ENCODE assay signal across 11 cellular contexts in the genomic region with DNA sequence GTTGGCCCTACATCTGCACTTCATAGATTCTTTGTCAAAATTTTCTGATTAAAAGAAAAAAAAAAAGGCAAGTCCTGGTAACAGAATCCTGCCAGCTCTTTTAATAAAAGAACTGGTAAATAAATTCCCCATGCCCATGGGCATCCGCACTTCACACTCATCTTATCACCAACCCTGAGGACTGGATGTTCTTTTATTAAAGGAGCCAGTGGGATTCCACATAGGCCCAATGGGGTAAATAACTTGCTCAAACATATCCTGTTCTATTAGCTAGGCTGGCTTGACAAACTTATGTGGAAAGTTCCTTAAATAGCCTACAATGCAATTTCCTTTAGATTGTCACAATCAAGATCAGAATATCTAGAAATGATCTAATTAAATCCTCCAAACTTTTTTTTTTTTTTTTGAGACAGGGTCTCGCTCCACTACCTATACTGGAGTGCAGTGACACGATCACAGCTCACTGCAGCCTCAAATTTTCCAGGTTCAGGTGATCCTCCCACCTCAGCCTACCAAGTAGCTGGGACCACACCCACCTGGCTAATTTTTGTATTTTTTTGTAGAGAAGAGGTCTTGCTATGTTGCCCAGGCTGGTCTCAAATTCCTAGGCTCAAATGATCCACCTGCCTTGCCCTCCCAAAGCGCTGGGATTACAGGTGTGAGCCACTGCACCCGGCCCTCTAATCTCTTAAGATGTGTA.
"Had no signal": no experiment of that assay in that cellular context is flagged by ENCODE, and none has a peak within 500 bp of the region (broad histone marks: within the 10 kb centered on the region; RNA-seq: fewer than 3 reads in every experiment).

No MANE protein-coding gene starts in this region.

- H3K36me3 ChIP-seq: gastroesophageal sphincter, thyroid gland had no signal

- H3K27me3 ChIP-seq: gastroesophageal sphincter, thyroid gland had no signal

- H3K9me3 ChIP-seq: gastroesophageal sphincter, thyroid gland had no signal

- ATAC-seq: stimulated activated naive CD8-positive, alpha-beta T cell treated with anti-CD3 and anti-CD28 coated beads, Interleukin-15, amount 100 ng/mL, for 72 hours had no signal

- DNase-seq: activated CD4-positive, alpha-beta T cell treated with anti-CD3 and anti-CD28 coated beads for 4 hours; activated naive CD4-positive, alpha-beta T cell; cortex of kidney; effector CD8-positive, alpha-beta T cell; nephron progenitor cell; stimulated activated CD4-positive, alpha-beta T cell treated with anti-CD3 and anti-CD28 coated beads, Interleukin-4, amount 100 ng/mL, for 4 hours; stimulated activated naive CD8-positive, alpha-beta T cell treated with anti-CD3 and anti-CD28 coated beads, Interleukin-15, amount 100 ng/mL, for 72 hours; T1000 had no signal

- H3K4me3 ChIP-seq: gastroesophageal sphincter, skin epidermis, thyroid gland had no signal
